Comparison of ENCODE assay signal across 22 cellular contexts in the genomic region with DNA sequence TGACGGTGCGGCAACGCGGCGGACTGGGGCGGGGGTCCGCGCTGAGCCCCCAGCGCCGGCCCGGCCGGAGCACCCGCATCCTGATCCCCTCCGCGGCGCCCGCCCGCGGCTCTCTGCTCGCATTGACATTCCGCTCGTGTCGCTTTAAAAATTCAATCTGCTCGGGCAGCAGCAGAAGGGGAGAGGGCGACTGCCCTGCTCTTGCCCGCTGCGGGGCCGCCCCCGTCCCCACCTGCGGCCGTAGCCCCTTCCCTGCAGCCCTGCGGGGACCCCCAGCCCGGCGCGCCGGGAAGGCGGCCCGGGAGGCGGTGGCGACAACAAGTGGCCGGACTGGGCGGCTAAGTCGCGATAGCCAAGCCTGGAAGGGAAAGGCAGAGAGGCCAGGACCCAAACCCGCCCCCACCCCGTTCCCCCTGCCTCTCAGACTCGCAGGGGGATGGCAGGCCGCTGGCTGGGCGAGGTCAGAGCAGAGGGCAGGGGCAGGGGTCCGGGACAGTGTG. TPM values are rescaled to one million over a fixed set of nuclear protein-coding genes. Genes with fewer than 3 reads are reported as not detected.
DNase-seq lines count a peak whose midpoint lies in the region; ATAC-seq, FAIRE-seq and TF ChIP-seq lines count a peak whose summit lies in the region.
"Had no signal": no experiment of that assay in that cellular context is flagged by ENCODE, and none has a peak within 500 bp of the region (broad histone marks: within the 10 kb centered on the region; RNA-seq: fewer than 3 reads in every experiment).

No MANE protein-coding gene starts in this region.

- H3K27ac Mint-ChIP-seq in natural killer cell = no peak overlapping the region
- H3K27ac Mint-ChIP-seq: activated CD4-positive, alpha-beta T cell treated with anti-CD3 and anti-CD28 coated beads, Interleukin-2, amount 10 ng/mL, durations not matched to agents 24 days and 14 days; natural killer cell treated with Interleukin-12 subunit alpha and Interleukin-12 subunit beta and Interleukin-15 and Interleukin-18, amount 100 ng/mL, for 72 hours had no signal

- H3K4me1 ChIP-seq in iPS DF 6.9 (ENCODE audit: control insufficient read depth, insufficient read depth, low read length) (no peaks in the 10 kb centered on the region; the same call in 1 of the 2 replicates), stomach (peaks cover 9 to 18% (median 16%) of the 10 kb centered on the region in 4 donors)
- H3K4me1 ChIP-seq: gastrocnemius medialis, upper lobe of right lung had no signal

- no peak for FAIRE-seq in GM19239 (lab: Jason Lieb, UNC)
- FAIRE-seq: H54, islet of Langerhans had no signal

- H3K27ac ChIP-seq in WERI-Rb-1 (no peak overlapping the region), iPS DF 6.9 (ENCODE audit: low read length) (no peak overlapping the region), stomach (no peak overlapping the region)
- H3K27ac ChIP-seq: gastrocnemius medialis, upper lobe of right lung had no signal

- intact Hi-C loops in stomach (cut with DNase I; ENCODE audit: low total_unique reads) (no loop called here), natural killer cell (cut with micrococcal nuclease) (no loop called here)

- H3K9me3 ChIP-seq in WERI-Rb-1 (ENCODE audit: severe bottlenecking) (no peaks in the 10 kb centered on the region), iPS DF 6.9 (ENCODE audit: control insufficient read depth, insufficient read depth, low read length) (no peaks in the 10 kb centered on the region), stomach (no peaks in the 10 kb centered on the region)
- H3K9me3 ChIP-seq: gastrocnemius medialis, upper lobe of right lung had no signal

- H3K27me3 Mint-ChIP-seq in natural killer cell (ENCODE audit: low read depth in 2 of 2) = peaks cover 22 to 33% of the 10 kb centered on the region in 2 donors

- peak overlapping the region; percentile 40 for H3K4me3 ChIP-seq in WERI-Rb-1 (ENCODE audit: low read depth, low read length)
- H3K4me3 ChIP-seq in iPS DF 6.9 (ENCODE audit: low read length) = peak overlapping the region; percentile 33; the same call in 1 of the 2 replicates
- peak overlapping the region; percentile 21 to 44 (median 29) for H3K4me3 ChIP-seq in stomach
- H3K4me3 ChIP-seq: gastrocnemius medialis, upper lobe of right lung had no signal

- H3K36me3 ChIP-seq in WERI-Rb-1 (no peaks in the 10 kb centered on the region), iPS DF 6.9 (ENCODE audit: control insufficient read depth, insufficient read depth, low read length) (no peaks in the 10 kb centered on the region), stomach (no peaks in the 10 kb centered on the region)
- H3K36me3 ChIP-seq: gastrocnemius medialis, upper lobe of right lung had no signal

- no peaks in the 10 kb centered on the region for H3K36me3 Mint-ChIP-seq in natural killer cell
- H3K36me3 Mint-ChIP-seq: natural killer cell treated with Interleukin-12 subunit alpha and Interleukin-12 subunit beta and Interleukin-15 and Interleukin-18, amount 100 ng/mL, for 72 hours had no signal

- H3K27me3 ChIP-seq in WERI-Rb-1 (ENCODE audit: insufficient read depth, low read depth, severe bottlenecking) = peaks cover 6% of the 10 kb centered on the region
- peaks cover 28% of the 10 kb centered on the region for H3K27me3 ChIP-seq in iPS DF 6.9 (ENCODE audit: control insufficient read depth, insufficient read depth, low read length)
- H3K27me3 ChIP-seq in stomach = peaks cover 16 to 97% (median 44%) of the 10 kb centered on the region in 3 donors

- no peak for TF ChIP-seq POLR2A in stomach (IDR thresholded peaks at IDR 0.05)

- ATAC-seq in natural killer cell = no peak
- no peak for ATAC-seq in HG02885 (IDR thresholded peaks at IDR 0.05; ENCODE audit: poor library complexity, unreplicated experiment)
- ATAC-seq: gastrocnemius medialis; natural killer cell treated with Interleukin-12 subunit alpha and Interleukin-12 subunit beta and Interleukin-15 and Interleukin-18, amount 100 ng/mL, for 72 hours; stimulated activated naive CD8-positive, alpha-beta T cell treated with anti-CD3 and anti-CD28 coated beads, Interleukin-15, Interleukin-2, amounts not matched to agents 100 U/mL and 50 U/mL, for 24 hours; upper lobe of right lung had no signal

- peaks cover 0 to 5% of the 10 kb centered on the region in 2 donors for H3K4me1 Mint-ChIP-seq in natural killer cell

- no peak overlapping the region for H3K4me3 Mint-ChIP-seq in natural killer cell
- H3K4me3 Mint-ChIP-seq: activated CD4-positive, alpha-beta T cell treated with anti-CD3 and anti-CD28 coated beads, Interleukin-2, amount 10 ng/mL, durations not matched to agents 24 days and 14 days; natural killer cell treated with Interleukin-12 subunit alpha and Interleukin-12 subunit beta and Interleukin-15 and Interleukin-18, amount 100 ng/mL, for 72 hours had no signal

- WGBS in iPS DF 6.9 (ENCODE audit: insufficient coverage, insufficient read length) = no CpG with 5 or more reads among the region's 50 CpGs
- 4 to 7% (median 4%) methylated on average over 13 to 50 of the region's 50 CpGs for WGBS in stomach, 5 donors

- TF ChIP-seq EP300 in stomach (IDR thresholded peaks at IDR 0.05) = no peak

- peak; percentile 10 for DNase-seq in NCI-H82 (lab: John Stamatoyannopoulos, UW)
- DNase-seq in NCI-H82 treated with DMSO at 0.1 percent for 48 hours (lab: John Stamatoyannopoulos, UW; ENCODE audit: unreplicated experiment) = no peak
- no peak for DNase-seq in WERI-Rb-1
- DNase-seq in iPS DF 6.9 (ENCODE audit: low read depth, low spot score) = no peak
- no peak for DNase-seq in stomach
- DNase-seq in natural killer cell = no peak
- DNase-seq in GM19239 (ENCODE audit: insufficient read length, low spot score) = no peak
- DNase-seq: activated CD4-positive, alpha-beta T cell treated with anti-CD3 and anti-CD28 coated beads, Interleukin-2, amount 10 ng/mL, durations not matched to agents 24 days and 14 days; activated CD8-positive, alpha-beta memory T cell treated with anti-CD3 and anti-CD28 coated beads, Interleukin-2, amount 50 U/mL, for 48 hours; gastrocnemius medialis; NCI-H1436; OCI-M1; stimulated activated naive CD8-positive, alpha-beta T cell treated with anti-CD3 and anti-CD28 coated beads, Interleukin-15, Interleukin-2, amounts not matched to agents 100 U/mL and 50 U/mL, for 24 hours; T-helper 9 cell; upper lobe of right lung had no signal

- no peak for TF ChIP-seq CTCF in WERI-Rb-1 (IDR thresholded peaks at IDR 0.05; ENCODE audit: low read depth, low read length)
- TF ChIP-seq CTCF in stomach (IDR thresholded peaks at IDR 0.05) = no peak
- TF ChIP-seq CTCF in natural killer cell (IDR thresholded peaks at IDR 0.05) = no peak

- no peaks in the 10 kb centered on the region for H3K9me3 Mint-ChIP-seq in natural killer cell
- H3K9me3 Mint-ChIP-seq: activated CD4-positive, alpha-beta T cell treated with anti-CD3 and anti-CD28 coated beads, Interleukin-2, amount 10 ng/mL, durations not matched to agents 24 days and 14 days; natural killer cell treated with Interleukin-12 subunit alpha and Interleukin-12 subunit beta and Interleukin-15 and Interleukin-18, amount 100 ng/mL, for 72 hours had no signal

RNA-seq across cellular contexts. Expression of a gene that starts 1.1 kb away (rescaled TPM):
- total RNA-seq in stomach (not detected), natural killer cell (under 1 TPM; 0.35 to 0.93 (median 0.54) TPM)
- under 1 TPM in 2 of 3 donors, not detected in 1; 0.12 to 0.35 TPM for polyA plus RNA-seq in stomach
- total RNA-seq: activated CD4-positive, alpha-beta T cell treated with anti-CD3 and anti-CD28 coated beads, Interleukin-2, amount 10 ng/mL, durations not matched to agents 24 days and 14 days; epithelial cell of proximal tubule; gastrocnemius medialis; NCI-H460; SK-MEL-5; upper lobe of right lung had no signal

RNA-seq across cellular contexts. Expression of a gene that starts 45.9 kb away (rescaled TPM):
- 10 to 100 TPM in 2 of 5 donors, 1 to 10 TPM in 2, under 1 TPM in 1; 0.58 to 19.0 (median 5.3) TPM for total RNA-seq in stomach
- 10 to 100 TPM; 30.3 to 37.9 (median 37.7) TPM for polyA plus RNA-seq in stomach
- 10 to 100 TPM; 15.9 to 20.0 (median 16.0) TPM for total RNA-seq in natural killer cell

RNA-seq across cellular contexts. Expression of a gene that starts 46.3 kb away (rescaled TPM):
- total RNA-seq in stomach (100 to 1,000 TPM in 1 of 5 donors, 10 to 100 TPM in 3, 1 to 10 TPM in 1; 2.0 to 136 (median 49.6) TPM), natural killer cell (10 to 100 TPM; 33.6 to 40.8 (median 35.4) TPM)
- polyA plus RNA-seq in stomach = 100 to 1,000 TPM; 248 to 307 (median 293) TPM
